ENCODE assay signal across 19 cellular contexts in genomic region chr7:43589728-43590127, GRCh38. TPM values are rescaled to one million over a fixed set of nuclear protein-coding genes. Genes with fewer than 3 reads are reported as not detected.
A peak's percentile ranks its signal among the peaks of the same experiment; 100 is the strongest.
DNase-seq lines count a peak whose midpoint lies in the region; ATAC-seq and TF ChIP-seq lines count a peak whose summit lies in the region.
"Had no signal": no experiment of that assay in that cellular context is flagged by ENCODE, and none has a peak within 500 bp of the region (broad histone marks: within the 10 kb centered on the region; RNA-seq: fewer than 3 reads in every experiment).

No MANE protein-coding gene starts in this region.

- TF ChIP-seq CTCF in MCF 10A (IDR thresholded peaks at IDR 0.05; ENCODE audit: unreplicated experiment): no peak
- TF ChIP-seq CTCF in mammary epithelial cell (conservative IDR thresholded peaks at IDR 0.05 in 1 of 2, IDR thresholded peaks at IDR 0.05 in 1 of 2; ENCODE audit: extremely low read depth in 1 of 2, insufficient read depth in 1 of 2, low read depth in 1 of 2, low read length in 2 of 2): no peak
- no peak for TF ChIP-seq CTCF in Peyer's patch (IDR thresholded peaks at IDR 0.05)
- TF ChIP-seq CTCF in colonic mucosa (IDR thresholded peaks at IDR 0.05): no peak
- TF ChIP-seq CTCF in transverse colon (IDR thresholded peaks at IDR 0.05): no peak
- no peak for TF ChIP-seq CTCF in PC-3 (conservative IDR thresholded peaks at IDR 0.05; ENCODE audit: low read depth, low read length)

- DNase-seq in MCF 10A (ENCODE audit: unreplicated experiment): no peak
- no peak for DNase-seq in mammary epithelial cell
- no peak for DNase-seq in Peyer's patch
- no peak for DNase-seq in colonic mucosa
- DNase-seq in transverse colon: no peak
- DNase-seq in PC-3: no peak
- no peak for DNase-seq in UCSD-AML1 (lab: John Stamatoyannopoulos, UW; ENCODE audit: unreplicated experiment)
- no peak for DNase-seq in amniotic stem cell (lab: John Stamatoyannopoulos, UW)
- DNase-seq: activated CD4-positive, alpha-beta T cell treated with anti-CD3 and anti-CD28 coated beads, Interleukin-2, amount 50 U/mL, for 48 hours; anterior cingulate cortex; GDM1; NCI-H1436; NCI-H82; substantia nigra; uterus had no signal

- no peak for TF ChIP-seq POLR2A in Peyer's patch (IDR thresholded peaks at IDR 0.05)
- no peak for TF ChIP-seq POLR2A in transverse colon (IDR thresholded peaks at IDR 0.05)

- no peak overlapping the region for H3K4me3 Mint-ChIP-seq in MCF 10A (ENCODE audit: unreplicated experiment)

- H3K27me3 ChIP-seq in mammary epithelial cell (ENCODE audit: insufficient read depth, low read length) (no peaks in the 10 kb centered on the region), Peyer's patch (no peaks in the 10 kb centered on the region), colonic mucosa (no peaks in the 10 kb centered on the region), transverse colon (no peaks in the 10 kb centered on the region), PC-3 (ENCODE audit: low read length) (no peaks in the 10 kb centered on the region)
- H3K27me3 ChIP-seq: uterus had no signal

- H3K4me1 ChIP-seq in mammary epithelial cell (ENCODE audit: insufficient read depth, low read length) (peaks cover 44% of the 10 kb centered on the region), Peyer's patch (peaks cover 0 to 50% (median 14%) of the 10 kb centered on the region in 4 donors), colonic mucosa (no peaks in the 10 kb centered on the region), transverse colon (peaks cover 11 to 78% (median 62%) of the 10 kb centered on the region in 4 donors), PC-3 (ENCODE audit: insufficient read depth, low read length) (peaks cover 67% of the 10 kb centered on the region)
- H3K4me1 ChIP-seq: parathyroid adenoma, uterus had no signal

- no peaks in the 10 kb centered on the region for H3K9me2 ChIP-seq in PC-3 (replicated peaks; ENCODE audit: low read length)

- in situ Hi-C loops in mammary epithelial cell (cut with MboI; ENCODE audit: low sequenced_read_pairs in 2 of 2): loop anchor here (10.0 to 25.0 kb wide), 3 partner anchors 115 to 248 kb away; no protein-coding TSS in a partner anchor
- in situ Hi-C loops in transverse colon (cut with MboI; ENCODE audit: low pct_ligation_motif_present in 1 of 4, low pct_unique_long_range_greater_than_20kb in 1 of 4, low sequenced_read_pairs in 3 of 4): loop anchor here in 3 of 4 donors (10.0 to 25.0 kb wide), 3 partner anchors 105 to 248 kb away; no protein-coding TSS in a partner anchor

- peaks cover 57% of the 10 kb centered on the region for H3K4me1 Mint-ChIP-seq in MCF 10A (ENCODE audit: insufficient read depth, unreplicated experiment)

- H3K36me3 ChIP-seq in mammary epithelial cell (ENCODE audit: insufficient read depth, low read length) (peaks cover 2% of the 10 kb centered on the region), Peyer's patch (no peaks in the 10 kb centered on the region), colonic mucosa (no peaks in the 10 kb centered on the region), transverse colon (no peaks in the 10 kb centered on the region), PC-3 (ENCODE audit: low read depth, low read length) (0 out of 2 replicates have a peak, but pooled peaks cover 8% of the 10 kb centered on the region)
- H3K36me3 ChIP-seq: uterus had no signal

- TF ChIP-seq EP300 in transverse colon (IDR thresholded peaks at IDR 0.05; ENCODE audit: low read depth): no peak

- no peaks in the 10 kb centered on the region for H3F3A ChIP-seq in PC-3 (ENCODE audit: low read length, unreplicated experiment)

- H3K36me3 Mint-ChIP-seq in MCF 10A (ENCODE audit: insufficient read depth, unreplicated experiment): no peaks in the 10 kb centered on the region

- H3K9me3 ChIP-seq in mammary epithelial cell (replicated peaks; ENCODE audit: insufficient read depth, low read length) (no peaks in the 10 kb centered on the region), Peyer's patch (no peaks in the 10 kb centered on the region), colonic mucosa (no peaks in the 10 kb centered on the region), transverse colon (no peaks in the 10 kb centered on the region), PC-3 (ENCODE audit: low read length) (no peaks in the 10 kb centered on the region)
- H3K9me3 ChIP-seq: uterus had no signal

- dilution Hi-C loops in mammary epithelial cell (cut with HindIII; ENCODE audit: low sequenced_read_pairs): loop anchor here (5.0 kb wide), 1 partner anchor 58 kb away; no protein-coding TSS in a partner anchor

- 96% methylated on average over 3 of the region's 3 CpGs for WGBS in mammary epithelial cell (ENCODE audit: low coverage, missing lambda C conversion rate)
- WGBS in transverse colon (ENCODE audit: low coverage in 1 of 2), 2 donors: 73 to 80% methylated on average over 2 to 3 of the region's 3 CpGs

- no TSS peak for BruUV-seq in MCF 10A (replicated peaks; lab: Mats Ljungman, UMichigan)
- BruUV-seq in mammary epithelial cell (replicated peaks; lab: Mats Ljungman, UMichigan): no TSS peak
- no TSS peak for BruUV-seq in PC-3 (replicated peaks; lab: Mats Ljungman, UMichigan)

- H3K79me2 ChIP-seq in mammary epithelial cell (ENCODE audit: insufficient read depth, low read length) (peaks cover 100% of the 10 kb centered on the region), PC-3 (ENCODE audit: low read length) (peaks cover 100% of the 10 kb centered on the region)

- intact Hi-C loops in MCF 10A (cut with micrococcal nuclease): no loop called here
- intact Hi-C loops in mammary epithelial cell (cut with micrococcal nuclease): no loop called here
- intact Hi-C loops in colonic mucosa (cut with DNase I): no loop called here
- intact Hi-C loops in transverse colon (cut with DNase I; ENCODE audit: low total_unique reads): loop anchor here (5.0 kb wide), 1 partner anchor 818 kb away; no protein-coding TSS in a partner anchor
- intact Hi-C loops in PC-3 (cut with micrococcal nuclease): no loop called here

- no peaks in the 10 kb centered on the region for H3K27me3 Mint-ChIP-seq in MCF 10A (ENCODE audit: insufficient read depth, unreplicated experiment)

- H3K27ac Mint-ChIP-seq in MCF 10A (ENCODE audit: low read depth, unreplicated experiment): peak overlapping the region; percentile 57

- H2AFZ ChIP-seq in mammary epithelial cell (ENCODE audit: low read depth, low read length): no peak overlapping the region
- H2AFZ ChIP-seq in PC-3 (ENCODE audit: low read length): no peak overlapping the region
- H2AFZ ChIP-seq: parathyroid adenoma had no signal

- H3K4me3 ChIP-seq in mammary epithelial cell (replicated peaks in 1 of 3; ENCODE audit: insufficient read depth in 1 of 3, low read depth in 2 of 3, low read length in 3 of 3) (no peak overlapping the region), Peyer's patch (no peak overlapping the region), colonic mucosa (no peak overlapping the region), transverse colon (no peak overlapping the region), PC-3 (ENCODE audit: low read length) (no peak overlapping the region)
- H3K4me3 ChIP-seq: SK-N-MC, uterus had no signal

- no peaks in the 10 kb centered on the region for H3K9me3 Mint-ChIP-seq in MCF 10A (ENCODE audit: unreplicated experiment)
- H3K9me3 Mint-ChIP-seq: activated T-helper 2 cell treated with anti-CD3 and anti-CD28 coated beads, Interferon-gamma antibody, Interleukin-2, Interleukin-4, amounts not matched to agents 10 μg/mL and 5 μg/mL and 100 μg/mL, durations not matched to agents 14 hours and 24 hours and 36 hours had no signal

- H3K4me2 ChIP-seq in mammary epithelial cell (ENCODE audit: insufficient read depth, low read depth, low read length): no peak overlapping the region
- no peak overlapping the region for H3K4me2 ChIP-seq in PC-3 (ENCODE audit: low read length)

- POLR2A ChIA-PET in MCF 10A (lab: Yijun Ruan, JAX): interaction anchor here (0.7 to 9.8 kb wide), 3 partner anchors 11 to 18 kb away, joined by 3 to 176 read pairs (median 3); no protein-coding TSS in a partner anchor
- POLR2A ChIA-PET in PC-3 (lab: Charles Lee; ENCODE audit: unreplicated experiment): no interaction called here

- H3K9ac ChIP-seq in mammary epithelial cell (ENCODE audit: insufficient read depth, low read length) (no peak overlapping the region), colonic mucosa (ENCODE audit: low read depth in 2 of 2, low read length in 2 of 2) (no peak overlapping the region), PC-3 (ENCODE audit: low read length) (no peak overlapping the region)
- H3K9ac ChIP-seq: parathyroid adenoma had no signal

- no peak overlapping the region for H3K27ac ChIP-seq in mammary epithelial cell (ENCODE audit: insufficient read depth, low read depth, low read length)
- H3K27ac ChIP-seq in Peyer's patch: peak overlapping the region in 3 of 4 donors; percentile 20 to 40 (median 25)
- H3K27ac ChIP-seq in colonic mucosa: peak overlapping the region; percentile 48
- peak overlapping the region; percentile 54 to 74 (median 64) for H3K27ac ChIP-seq in transverse colon
- H3K27ac ChIP-seq in PC-3 (ENCODE audit: low read length): no peak overlapping the region
- H3K27ac ChIP-seq: parathyroid adenoma, SK-N-MC, uterus had no signal

- H4K20me1 ChIP-seq in mammary epithelial cell (ENCODE audit: insufficient read depth, low read length): peaks cover 22% of the 10 kb centered on the region
- peaks cover 94% of the 10 kb centered on the region for H4K20me1 ChIP-seq in PC-3 (ENCODE audit: low read length)

- ATAC-seq in PC-3: no peak
- ATAC-seq: Panc1 had no signal

- CTCF ChIA-PET in MCF 10A (lab: Yijun Ruan, JAX) (interaction anchor here (1.7 to 12.2 kb wide), 2 partner anchors 110 kb away, joined by 6 to 211 read pairs; no protein-coding TSS in a partner anchor), mammary epithelial cell (lab: Charles Lee; ENCODE audit: low non-redundant PET) (no interaction called here), PC-3 (lab: Charles Lee) (no interaction called here)

RNA-seq across cellular contexts. Expression of gene STK17A, which starts 6.8 kb away (rescaled TPM):
- 27.2 and 51.6 TPM in 2 replicates for total RNA-seq in MCF 10A (2022)
- total RNA-seq in mammary epithelial cell: 100 to 1,000 TPM; 109 to 140 TPM
- 40.9 TPM for polyA plus RNA-seq in mammary epithelial cell
- polyA minus RNA-seq in mammary epithelial cell: 27.2 TPM
- 10 to 100 TPM; 16.0 to 66.8 (median 17.7) TPM for total RNA-seq in Peyer's patch
- 10 to 100 TPM; 16.0 to 30.6 TPM for total RNA-seq in colonic mucosa
- total RNA-seq in transverse colon: 10 to 100 TPM in 3 of 4 donors, 1 to 10 TPM in 1; 6.0 to 35.7 (median 26.4) TPM
- 75.4 and 82.5 TPM in 2 replicates for total RNA-seq in PC-3 (2014; rRNA removed)

Comparison
In these comparisons a context has a peak if more than half of its experiments do, and no peak if none do; other contexts are left out.
1. H3K27ac ChIP-seq: peak in Peyer's patch (3 of 4), colonic mucosa (single experiment) and transverse colon (4 of 4); none in mammary epithelial cell (single experiment) and PC-3 (single experiment).